18 cellular contexts compared by ENCODE assay signal in the genomic region with DNA sequence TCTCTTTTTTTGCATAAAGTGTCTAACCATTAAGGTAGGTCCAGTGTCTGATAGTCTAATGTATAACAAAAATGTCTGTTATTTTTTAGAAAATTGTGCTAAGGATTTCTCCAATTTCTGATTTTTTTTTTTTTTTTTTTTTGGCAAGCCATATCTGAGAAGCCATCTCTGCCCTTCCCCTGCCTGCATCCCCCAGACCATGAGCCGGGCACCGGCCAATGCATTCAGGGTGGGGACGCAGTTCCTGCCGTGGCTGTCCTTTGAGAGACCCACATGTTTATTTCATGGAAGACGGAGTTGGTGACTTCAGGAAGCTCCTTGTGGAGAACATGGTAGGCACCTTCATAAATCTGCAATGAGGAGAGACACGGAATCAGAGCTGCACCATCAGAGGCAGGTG. TPM values are rescaled to one million over a fixed set of nuclear protein-coding genes. Genes with fewer than 3 reads are reported as not detected.
DNase-seq lines count a peak whose midpoint lies in the region; ATAC-seq, FAIRE-seq and TF ChIP-seq lines count a peak whose summit lies in the region.
"Had no signal": no experiment of that assay in that cellular context is flagged by ENCODE, and none has a peak within 500 bp of the region (broad histone marks: within the 10 kb centered on the region; RNA-seq: fewer than 3 reads in every experiment).

No MANE protein-coding gene starts in this region.

- DNase-seq in RWPE1 (ENCODE audit: low spot score) (no peak), left ventricle myocardium inferior (peak; percentile 5), psoas muscle (peak; percentile 6 to 32), left colon (no peak), COLO668 (lab: John Stamatoyannopoulos, UW; ENCODE audit: unreplicated experiment) (no peak), HepG2 (ENCODE audit: low spot score) (no peak)
- DNase-seq: CD4-positive, alpha-beta T cell; H7; NCI-H1417 treated with DMSO at 0.1 percent for 48 hours; NCI-H187 treated with DMSO at 0.1 percent for 48 hours; NCI-H2227 treated with DMSO at 0.1 percent for 48 hours; NCI-H510A treated with DMSO at 0.1 percent for 48 hours; NCI-H774; SJCRH30 had no signal

- TF ChIP-seq RAD21 in HepG2 (CRISPR knock-in tag; IDR thresholded peaks at IDR 0.05), result no peak

- H3K9me3 ChIP-seq in BLaER1 treated with 17β-estradiol and CSF1 and Interleukin-3, amounts not matched to agents 10 nM and 100 nM (replicated peaks in 1 of 11), result peaks cover 0 to 6% (median 0%) of the 10 kb centered on the region in 11 experiments; a peak in 1 of 22 replicates
- H3K9me3 ChIP-seq in left ventricle myocardium inferior (replicated peaks) (no peaks in the 10 kb centered on the region), psoas muscle (no peaks in the 10 kb centered on the region), HepG2 (ENCODE audit: low read length) (no peaks in the 10 kb centered on the region)

- CTCF ChIA-PET in RWPE1 (lab: Yijun Ruan, JAX) (interaction anchor here (0.7 kb wide), 1 partner anchor 102 kb away, joined by 3 read pairs; no protein-coding TSS in a partner anchor), HepG2 (lab: Yijun Ruan, JAX; ENCODE audit: low intra/inter-chr PET ratio, low total read pairs) (no interaction called here)

- H3K27me3 ChIP-seq in BLaER1 treated with 17β-estradiol and CSF1 and Interleukin-3, amounts not matched to agents 10 nM and 100 nM, result no peaks in the 10 kb centered on the region
- H3K27me3 ChIP-seq in left ventricle myocardium inferior (ENCODE audit: low read depth), result no peaks in the 10 kb centered on the region
- no peaks in the 10 kb centered on the region for H3K27me3 ChIP-seq in psoas muscle (ENCODE audit: insufficient read depth in 3 of 3, low read length in 2 of 3)
- H3K27me3 ChIP-seq in HepG2 (ENCODE audit: control insufficient read depth in 1 of 2, insufficient read depth in 2 of 2, low read length in 2 of 2), result peaks cover 0 to 6% of the 10 kb centered on the region in 2 experiments; a peak in 2 of 5 replicates
- H3K27me3 ChIP-seq: SJCRH30 had no signal

- intact Hi-C loops in left ventricle myocardium inferior (cut with micrococcal nuclease), result loop anchor here (10.0 kb wide), 1 partner anchor 53 kb away; no protein-coding TSS in a partner anchor
- intact Hi-C loops in psoas muscle (cut with DNase I), result loop anchor here (2.0 to 5.0 kb wide), 3 partner anchors 39 to 115 kb away; no protein-coding TSS in a partner anchor
- intact Hi-C loops in left colon (cut with DNase I, micrococcal nuclease), result no loop called here
- intact Hi-C loops in HepG2 (cut with micrococcal nuclease; ENCODE audit: unreplicated experiment), result loop anchor here (1.0 to 10.0 kb wide), 3 partner anchors 97 to 279 kb away; partner anchors contain the start of genes MCM2 and TPRA1

- peaks cover 41 to 73% (median 53%) of the 10 kb centered on the region in 10 experiments for H3K4me1 ChIP-seq in BLaER1 treated with 17β-estradiol and CSF1 and Interleukin-3, amounts not matched to agents 10 nM and 100 nM
- H3K4me1 ChIP-seq in left ventricle myocardium inferior (peaks cover 82% of the 10 kb centered on the region), psoas muscle (peaks cover 28% of the 10 kb centered on the region), HepG2 (ENCODE audit: insufficient read depth, low read length) (peaks cover 7% of the 10 kb centered on the region)

- no peaks in the 10 kb centered on the region for H3K36me3 ChIP-seq in BLaER1 treated with 17β-estradiol and CSF1 and Interleukin-3, amounts not matched to agents 10 nM and 100 nM
- H3K36me3 ChIP-seq in left ventricle myocardium inferior, result peaks cover 26% of the 10 kb centered on the region
- H3K36me3 ChIP-seq in psoas muscle (ENCODE audit: insufficient read depth in 1 of 2, low read depth in 1 of 2), result peaks cover 4 to 33% of the 10 kb centered on the region in 2 donors
- no peaks in the 10 kb centered on the region for H3K36me3 ChIP-seq in HepG2 (replicated peaks in 1 of 2; ENCODE audit: control insufficient read depth in 1 of 2, insufficient read depth in 2 of 2, low read length in 2 of 2)
- H3K36me3 ChIP-seq: SJCRH30 had no signal

- 84 to 88% (median 84%) methylated on average over 6 of the region's 6 CpGs for WGBS in psoas muscle, 3 donors
- WGBS in HepG2 (ENCODE audit: low lambda C conversion rate), result 56% methylated on average over 6 of the region's 6 CpGs

- TF ChIP-seq CTCF in RWPE1 (conservative IDR thresholded peaks at IDR 0.05; ENCODE audit: low read depth), result no peak
- no peak for TF ChIP-seq CTCF in left ventricle myocardium inferior (IDR thresholded peaks at IDR 0.05; ENCODE audit: borderline replicate concordance)
- TF ChIP-seq CTCF in psoas muscle (IDR thresholded peaks at IDR 0.05), result no peak
- TF ChIP-seq CTCF in HepG2 (CRISPR knock-in tag; IDR thresholded peaks at IDR 0.05), result no peak

- FAIRE-seq in HepG2 (lab: Jason Lieb, UNC), result no peak
- FAIRE-seq: GM19239 had no signal

- POLR2A ChIA-PET in RWPE1 (lab: Yijun Ruan, JAX; ENCODE audit: low non-redundant PET), result interaction anchor here (0.7 kb wide), 1 partner anchor 15 kb away, joined by 9 read pairs; no protein-coding TSS in a partner anchor
- POLR2A ChIA-PET in HepG2 (lab: Yijun Ruan, JAX), result interaction anchor here (0.6 kb wide), 1 partner anchor 663 kb away, joined by 5 read pairs; no protein-coding TSS in a partner anchor

- peak overlapping the region; percentile 64 to 95 (median 82) for H3K4me2 ChIP-seq in BLaER1 treated with 17β-estradiol and CSF1 and Interleukin-3, amounts not matched to agents 10 nM and 100 nM
- H3K4me2 ChIP-seq in HepG2 (ENCODE audit: low read depth, low read length), result no peak overlapping the region
- H3K4me2 ChIP-seq: KMS-11 had no signal

- in situ Hi-C loops in HepG2 (cut with HindIII; ENCODE audit: extremely low pct_ligation_motif_present, low pct_unique_long_range_greater_than_20kb), result loop anchor here (5.0 kb wide), 1 partner anchor 140 kb away; no protein-coding TSS in a partner anchor

- TF ChIP-seq POLR2A in HepG2 (IDR thresholded peaks at IDR 0.05; ENCODE audit: insufficient read depth in 1 of 2, low read depth in 2 of 2, low read length in 2 of 2), result no peak

- TF ChIP-seq EP300 in HepG2 (IDR thresholded peaks at IDR 0.05; ENCODE audit: low read depth in 2 of 2, low read length in 2 of 2), result no peak
- TF ChIP-seq EP300 in HepG2 (CRISPR knock-in tag; IDR thresholded peaks at IDR 0.05; ENCODE audit: borderline replicate concordance), result no peak

- no peaks in the 10 kb centered on the region for H3K79me2 ChIP-seq in HepG2 (ENCODE audit: insufficient read depth, low read length)

- no peak overlapping the region for H2AFZ ChIP-seq in HepG2 (ENCODE audit: low read length)

- H3K27ac ChIP-seq in BLaER1 treated with 17β-estradiol and CSF1 and Interleukin-3, amounts not matched to agents 10 nM and 100 nM, result peak overlapping the region in 8 of 11 experiments; percentile 14 to 76 (median 68); a peak in 15 of 22 replicates
- H3K27ac ChIP-seq in RWPE1, result peak overlapping the region; percentile 98
- H3K27ac ChIP-seq in left ventricle myocardium inferior (replicated peaks), result peak overlapping the region; percentile 96
- H3K27ac ChIP-seq in psoas muscle, result no peak overlapping the region
- no peak overlapping the region for H3K27ac ChIP-seq in HepG2 (ENCODE audit: extremely low read length, insufficient read depth, low read length)
- H3K27ac ChIP-seq: KMS-11, SJCRH30 had no signal

- H3K9ac ChIP-seq in BLaER1 treated with 17β-estradiol and CSF1 and Interleukin-3, amounts not matched to agents 10 nM and 100 nM, result peak overlapping the region in 8 of 11 experiments; percentile 33 to 68 (median 56); a peak in 10 of 22 replicates
- no peak overlapping the region for H3K9ac ChIP-seq in HepG2 (ENCODE audit: insufficient read depth, low read depth, low read length)
- H3K9ac ChIP-seq: KMS-11 had no signal

- no peak for ATAC-seq in psoas muscle
- no peak for ATAC-seq in GM21737 (IDR thresholded peaks at IDR 0.05; ENCODE audit: unreplicated experiment)
- ATAC-seq in left colon, result no peak
- ATAC-seq in HepG2, result no peak

- 0 out of 20 replicates have a peak overlapping the region, but pooled peaks of 2 of the 10 experiments have one; percentile 1 to 2 for H3K4me3 ChIP-seq in BLaER1 treated with 17β-estradiol and CSF1 and Interleukin-3, amounts not matched to agents 10 nM and 100 nM
- H3K4me3 ChIP-seq in left ventricle myocardium inferior, result no peak overlapping the region
- H3K4me3 ChIP-seq in psoas muscle, result no peak overlapping the region
- H3K4me3 ChIP-seq in HepG2 (replicated peaks in 1 of 3; ENCODE audit: insufficient read depth in 1 of 3, low read depth in 2 of 3, low read length in 3 of 3), result no peak overlapping the region
- H3K4me3 ChIP-seq: SJCRH30 had no signal

- BruUV-seq in HepG2 (replicated peaks; lab: Mats Ljungman, UMichigan), result no TSS peak

- peaks cover 0 to 3% (median 0%) of the 10 kb centered on the region in 11 experiments; a peak in 1 of 22 replicates for H4K20me1 ChIP-seq in BLaER1 treated with 17β-estradiol and CSF1 and Interleukin-3, amounts not matched to agents 10 nM and 100 nM
- no peaks in the 10 kb centered on the region for H4K20me1 ChIP-seq in HepG2 (ENCODE audit: insufficient read depth, low read length)

RNA-seq across cellular contexts. Expression of gene ABTB1, which starts 19.2 kb away (rescaled TPM):
- total RNA-seq in left ventricle myocardium inferior, result 29.9 TPM
- total RNA-seq in psoas muscle, result 10 to 100 TPM; 22.8 to 34.5 (median 27.6) TPM
- polyA plus RNA-seq in psoas muscle, result 10 to 100 TPM; 29.1 to 30.3 (median 30.1) TPM
- 10 to 100 TPM; 15.2 to 28.6 TPM for total RNA-seq in left colon
- 0.24 and 0.42 TPM in 2 replicates for total RNA-seq in HepG2 (2016; rRNA removed; fragmentation: Illumina TruSeq; extraction: Trizol)
- total RNA-seq in HepG2 (2016; cell fraction: cytosol; rRNA removed; fragmentation: Illumina TruSeq; extraction: Trizol; ENCODE audit: low read depth), result 0.09 and 0.30 TPM in 2 replicates
- total RNA-seq in HepG2 (2016; cell fraction: insoluble cytoplasmic fraction; rRNA removed; fragmentation: Illumina TruSeq; extraction: Trizol), result 0.13 and 0.30 TPM in 2 replicates
- 0.56 and 0.72 TPM in 2 replicates for total RNA-seq in HepG2 (2016; cell fraction: membrane; rRNA removed; fragmentation: Illumina TruSeq; extraction: Trizol)
- 1.0 and 2.3 TPM in 2 replicates for total RNA-seq in HepG2 (2016; cell fraction: nucleus; rRNA removed; fragmentation: Illumina TruSeq; extraction: Trizol)
- 14.5 and 17.9 TPM in 2 replicates for polyA plus RNA-seq in HepG2 (2011; rRNA removed)
- 12.3 and 15.2 TPM in 2 replicates for polyA plus RNA-seq in HepG2 (2011; cell fraction: cytosol; rRNA removed)
- 97.1 and 99.3 TPM in 2 replicates for polyA plus RNA-seq in HepG2 (2011; cell fraction: nucleus; rRNA removed)
- 7.0 and 10.3 TPM in 2 replicates for polyA plus RNA-seq in HepG2 (2012)
- 0.44 and 0.71 TPM in 2 replicates for polyA plus RNA-seq in HepG2 (2016; cell fraction: cytosol; fragmentation: Illumina TruSeq; extraction: Trizol; ENCODE audit: low read depth)
- 0.98 and 1.0 TPM in 2 replicates for polyA plus RNA-seq in HepG2 (2016; cell fraction: insoluble cytoplasmic fraction; fragmentation: Illumina TruSeq; extraction: Trizol; ENCODE audit: low read depth)
- polyA plus RNA-seq in HepG2 (2016; cell fraction: membrane; fragmentation: Illumina TruSeq; extraction: Trizol; ENCODE audit: low read depth), result 0.39 and 0.88 TPM in 2 replicates
- 2.9 and 3.4 TPM in 2 replicates for polyA plus RNA-seq in HepG2 (2016; cell fraction: nucleus; fragmentation: Illumina TruSeq; extraction: Trizol; ENCODE audit: insufficient read depth, low read depth)
- 33.1 and 57.2 TPM in 2 replicates for polyA minus RNA-seq in HepG2 (2011; rRNA and poly(A)+ RNA removed; ENCODE audit: low replicate concordance)
- polyA minus RNA-seq in HepG2 (2011; cell fraction: cytosol; rRNA and poly(A)+ RNA removed), result 6.9 and 10.2 TPM in 2 replicates
- 15.7 and 18.6 TPM in 2 replicates for polyA minus RNA-seq in HepG2 (2011; cell fraction: nucleus; rRNA and poly(A)+ RNA removed)

Comparison
In these comparisons a context has a peak if more than half of its experiments do, and no peak if none do; other contexts are left out.
1. H3K27ac ChIP-seq: peak in BLaER1 treated with 17β-estradiol and CSF1 and Interleukin-3, amounts not matched to agents 10 nM and 100 nM (8 of 11), RWPE1 (single experiment) and left ventricle myocardium inferior (single experiment); none in psoas muscle (single experiment) and HepG2 (single experiment).
2. DNase-seq: peak in left ventricle myocardium inferior (single experiment) and psoas muscle (2 of 2); none in RWPE1 (single experiment), left colon (0 of 2), COLO668 (single experiment) and HepG2 (single experiment).
3. intact Hi-C loops: an anchor here in left ventricle myocardium inferior (10.0 kb wide), psoas muscle (2.0 to 5.0 kb wide) and HepG2 (1.0 to 10.0 kb wide); none called in left colon.